In genomic region chr2:170928824-170929685, GRCh38 we compare ENCODE assay signal across 1 cellular context.
TF ChIP-seq lines count a peak whose summit lies in the region.

GORASP2 (plus strand) TSS chr2:170929253; CDS start chr2:170929341, 88 bp downstream.

TF ChIP-seq in HepG2, 621 proteins besides CTCF, POLR2A, EP300 and RAD21 (continued from another document and continues in another):
- peak; percentile 86 for TF ChIP-seq PATZ1 (CRISPR knock-in tag; IDR thresholded peaks at IDR 0.05)
- TF ChIP-seq CHCHD3 (CRISPR knock-in tag; IDR thresholded peaks at IDR 0.05) = no peak
- no peak; the same call in 1 of the 2 replicates for TF ChIP-seq TERF1 (CRISPR knock-in tag; IDR thresholded peaks at IDR 0.05)
- peak; percentile 69 for TF ChIP-seq WIZ (CRISPR knock-in tag; IDR thresholded peaks at IDR 0.05)
- no peak for TF ChIP-seq ZNF44 (CRISPR knock-in tag; IDR thresholded peaks at IDR 0.05)
- TF ChIP-seq FOXP1 (IDR thresholded peaks at IDR 0.05) = no peak
- peak; percentile 60; the same call in 1 of the 2 replicates for TF ChIP-seq FOXP1 (CRISPR knock-in tag; IDR thresholded peaks at IDR 0.05)
- no peak for TF ChIP-seq ZNF383 (CRISPR knock-in tag; IDR thresholded peaks at IDR 0.05; ENCODE audit: borderline replicate concordance)
- 0 out of 2 replicates have a peak, but pooled peaks have one; percentile 21 for TF ChIP-seq PRDM15 (CRISPR knock-in tag; IDR thresholded peaks at IDR 0.05)
- no peak; the same call in 1 of the 2 replicates for TF ChIP-seq NRL (CRISPR knock-in tag; IDR thresholded peaks at IDR 0.05; ENCODE audit: borderline replicate concordance)
- no peak for TF ChIP-seq JARID2 (CRISPR knock-in tag; IDR thresholded peaks at IDR 0.05; ENCODE audit: insufficient replicate concordance)
- TF ChIP-seq ZNF891 (CRISPR knock-in tag; IDR thresholded peaks at IDR 0.05) = peak; percentile 62
- TF ChIP-seq MEIS2 (CRISPR knock-in tag; IDR thresholded peaks at IDR 0.05) = peak; percentile 92
- peak; percentile 95 for TF ChIP-seq ZNF816 (CRISPR knock-in tag; IDR thresholded peaks at IDR 0.05; ENCODE audit: borderline replicate concordance)
- TF ChIP-seq BCL3 (CRISPR knock-in tag; IDR thresholded peaks at IDR 0.05) = peak; percentile 99
- TF ChIP-seq ZNF232 (CRISPR knock-in tag; IDR thresholded peaks at IDR 0.05; ENCODE audit: borderline replicate concordance) = peak; percentile 15; the same call in 1 of the 2 replicates
- TF ChIP-seq ZNF282 (IDR thresholded peaks at IDR 0.05; ENCODE audit: partially characterized antibody) = no peak
- TF ChIP-seq BRF2 (CRISPR knock-in tag; IDR thresholded peaks at IDR 0.05) = peak; percentile 99
- TF ChIP-seq MIER3 (CRISPR knock-in tag; IDR thresholded peaks at IDR 0.05; ENCODE audit: borderline replicate concordance) = peak; percentile 97
- TF ChIP-seq NONO (IDR thresholded peaks at IDR 0.05) = no peak
- peak; percentile 100 for TF ChIP-seq NONO (CRISPR knock-in tag; conservative IDR thresholded peaks at IDR 0.05)
- TF ChIP-seq CBX2 (IDR thresholded peaks at IDR 0.05; ENCODE audit: low read depth, low read length) = no peak
- 0 out of 2 replicates have a peak, but pooled peaks have one; percentile 23 for TF ChIP-seq CBX2 (CRISPR knock-in tag; IDR thresholded peaks at IDR 0.05; ENCODE audit: low read depth)
- no peak for TF ChIP-seq SRSF4 (IDR thresholded peaks at IDR 0.05; ENCODE audit: low read depth, low read length, poor library complexity, severe bottlenecking)
- TF ChIP-seq ZNF770 (CRISPR knock-in tag; IDR thresholded peaks at IDR 0.05) = peak; percentile 92
- peak; percentile 97 for TF ChIP-seq IRF9 (CRISPR knock-in tag; IDR thresholded peaks at IDR 0.05; ENCODE audit: borderline replicate concordance)
- TF ChIP-seq NR2F2 (IDR thresholded peaks at IDR 0.05; ENCODE audit: borderline replicate concordance, low read depth) = no peak
- TF ChIP-seq ZNF431 (CRISPR knock-in tag; IDR thresholded peaks at IDR 0.05; ENCODE audit: borderline replicate concordance, low read depth) = peak; percentile 93; the same call in 1 of the 2 replicates
- peak; percentile 81; the same call in 1 of the 2 replicates for TF ChIP-seq ZBTB42 (CRISPR knock-in tag; IDR thresholded peaks at IDR 0.05)
- peak; percentile 98 for TF ChIP-seq ERF (CRISPR knock-in tag; IDR thresholded peaks at IDR 0.05)
- peak; percentile 99 for TF ChIP-seq ARHGAP35 (CRISPR knock-in tag; IDR thresholded peaks at IDR 0.05; ENCODE audit: borderline replicate concordance)
- no peak; the same call in none of the 2 replicates for TF ChIP-seq AHDC1 (CRISPR knock-in tag; IDR thresholded peaks at IDR 0.05; ENCODE audit: borderline replicate concordance)
- no peak for TF ChIP-seq ZFYVE20 (CRISPR knock-in tag; IDR thresholded peaks at IDR 0.05; ENCODE audit: borderline replicate concordance, low read depth)
- TF ChIP-seq HNF4A (CRISPR knock-in tag; IDR thresholded peaks at IDR 0.05) = peak; percentile 26; the same call in 1 of the 2 replicates
- peak; percentile 47; the same call in 1 of the 2 replicates for TF ChIP-seq ZBTB43 (CRISPR knock-in tag; conservative IDR thresholded peaks at IDR 0.05)
- peak; percentile 80 for TF ChIP-seq HOXA9 (CRISPR knock-in tag; IDR thresholded peaks at IDR 0.05; ENCODE audit: borderline replicate concordance)
- peak; percentile 22; the same call in 1 of the 2 replicates for TF ChIP-seq ZNF333 (CRISPR knock-in tag; IDR thresholded peaks at IDR 0.05; ENCODE audit: borderline replicate concordance)
- TF ChIP-seq ZFP41 (CRISPR knock-in tag; IDR thresholded peaks at IDR 0.05; ENCODE audit: borderline replicate concordance) = 0 out of 2 replicates have a peak, but pooled peaks have one; percentile 82
